11 cellular contexts compared by ENCODE assay signal in the genomic region with DNA sequence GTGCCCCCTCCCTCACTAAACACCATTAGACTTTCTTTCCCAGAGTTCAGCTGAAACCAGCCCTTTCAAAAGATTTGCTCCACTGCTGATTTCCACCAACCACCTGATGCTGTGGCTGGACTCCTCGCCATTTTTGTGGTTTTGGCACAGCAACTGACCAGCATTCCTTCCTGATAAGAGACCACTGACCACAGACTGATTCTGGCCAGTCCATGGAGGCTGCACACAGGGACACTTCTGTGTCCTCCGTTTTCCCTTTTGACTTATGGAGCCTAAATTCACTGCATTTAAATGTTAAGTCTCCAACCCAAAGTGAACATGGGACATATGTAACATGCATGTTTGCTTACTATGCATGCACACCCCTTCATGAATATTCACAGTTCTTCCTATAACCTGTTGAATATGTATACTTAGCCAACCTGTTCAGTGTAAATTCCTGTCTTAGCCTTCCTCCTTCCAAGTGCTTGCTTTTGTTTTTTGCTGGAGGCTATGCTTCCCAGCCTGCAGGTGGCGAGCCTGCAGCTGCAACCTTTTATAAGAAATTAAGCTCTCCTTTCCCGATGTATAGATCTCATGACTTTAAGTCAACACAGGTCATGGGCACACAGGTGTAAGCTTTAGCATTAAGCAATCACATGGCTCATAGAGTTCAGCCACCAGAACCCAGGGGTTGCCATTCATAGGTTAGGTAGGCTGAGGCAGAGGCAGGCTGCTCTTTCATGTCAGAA.
DNase-seq lines count a peak whose midpoint lies in the region; ATAC-seq and TF ChIP-seq lines count a peak whose summit lies in the region.
"Had no signal": no experiment of that assay in that cellular context is flagged by ENCODE, and none has a peak within 500 bp of the region (broad histone marks: within the 10 kb centered on the region; RNA-seq: fewer than 3 reads in every experiment).

No MANE protein-coding gene starts in this region.

- no peak for TF ChIP-seq EP300 in transverse colon (IDR thresholded peaks at IDR 0.05; ENCODE audit: low read depth)

- peak in 1 of 5 experiments; percentile 11 for TF ChIP-seq CTCF in transverse colon (IDR thresholded peaks at IDR 0.05)

- intact Hi-C loops in transverse colon (cut with DNase I; ENCODE audit: low total_unique reads) = no loop called here

- TF ChIP-seq POLR2A in transverse colon (IDR thresholded peaks at IDR 0.05) = no peak

- DNase-seq in A172 (ENCODE audit: low spot score) (peak; percentile 93), GM03348 (ENCODE audit: low spot score) (peak; percentile 22), OCI-M1 (lab: John Stamatoyannopoulos, UW) (peak; percentile 79), fibroblast of peridontal ligament (ENCODE audit: extremely low read depth) (peak; percentile 63), transverse colon (no peak)
- no peak for DNase-seq in stimulated activated CD4-positive, alpha-beta T cell treated with anti-CD3 and anti-CD28 coated beads, Interleukin-12 subunit alpha, Interleukin-12 subunit beta, amount 100 ng/mL, for 4 hours
- DNase-seq in activated CD4-positive, alpha-beta T cell treated with anti-CD3 and anti-CD28 coated beads for 48 hours = no peak
- DNase-seq: activated CD4-positive, alpha-beta T cell treated with anti-CD3 and anti-CD28 coated beads, Interleukin-2, amount 50 U/mL, for 1 hour; NCI-H524 treated with DMSO at 0.1 percent for 48 hours had no signal

- H3K27ac ChIP-seq in transverse colon = no peak overlapping the region
- H3K27ac ChIP-seq: right atrium auricular region had no signal

- WGBS in transverse colon (ENCODE audit: low coverage in 1 of 2), 2 donors = 44 to 67% methylated on average over 2 to 4 of the region's 4 CpGs

- no peaks in the 10 kb centered on the region for H3K36me3 ChIP-seq in transverse colon
- H3K36me3 ChIP-seq: right atrium auricular region had no signal

- H3K4me3 ChIP-seq in transverse colon = no peak overlapping the region
- H3K4me3 ChIP-seq: right atrium auricular region had no signal

- no peaks in the 10 kb centered on the region for H3K9me3 ChIP-seq in transverse colon
- H3K9me3 ChIP-seq: right atrium auricular region had no signal

- in situ Hi-C loops in transverse colon (cut with MboI; ENCODE audit: low pct_ligation_motif_present in 1 of 4, low pct_unique_long_range_greater_than_20kb in 1 of 4, low sequenced_read_pairs in 3 of 4) = no loop called here

- no peak for ATAC-seq in GM21825 (IDR thresholded peaks at IDR 0.05; ENCODE audit: unreplicated experiment)

- H3K27me3 ChIP-seq in transverse colon = no peaks in the 10 kb centered on the region
- H3K27me3 ChIP-seq: right atrium auricular region had no signal

- peaks cover 0 to 16% (median 3%) of the 10 kb centered on the region in 4 donors for H3K4me1 ChIP-seq in transverse colon

Comparison
In these comparisons a context has a peak if more than half of its experiments do, and no peak if none do; other contexts are left out.
1. DNase-seq: peak in A172 (single experiment), GM03348 (single experiment), OCI-M1 (single experiment) and fibroblast of peridontal ligament (single experiment); none in stimulated activated CD4-positive, alpha-beta T cell treated with anti-CD3 and anti-CD28 coated beads, Interleukin-12 subunit alpha, Interleukin-12 subunit beta, amount 100 ng/mL, for 4 hours (single experiment), transverse colon (single experiment) and activated CD4-positive, alpha-beta T cell treated with anti-CD3 and anti-CD28 coated beads for 48 hours (single experiment).